In the genomic region with DNA sequence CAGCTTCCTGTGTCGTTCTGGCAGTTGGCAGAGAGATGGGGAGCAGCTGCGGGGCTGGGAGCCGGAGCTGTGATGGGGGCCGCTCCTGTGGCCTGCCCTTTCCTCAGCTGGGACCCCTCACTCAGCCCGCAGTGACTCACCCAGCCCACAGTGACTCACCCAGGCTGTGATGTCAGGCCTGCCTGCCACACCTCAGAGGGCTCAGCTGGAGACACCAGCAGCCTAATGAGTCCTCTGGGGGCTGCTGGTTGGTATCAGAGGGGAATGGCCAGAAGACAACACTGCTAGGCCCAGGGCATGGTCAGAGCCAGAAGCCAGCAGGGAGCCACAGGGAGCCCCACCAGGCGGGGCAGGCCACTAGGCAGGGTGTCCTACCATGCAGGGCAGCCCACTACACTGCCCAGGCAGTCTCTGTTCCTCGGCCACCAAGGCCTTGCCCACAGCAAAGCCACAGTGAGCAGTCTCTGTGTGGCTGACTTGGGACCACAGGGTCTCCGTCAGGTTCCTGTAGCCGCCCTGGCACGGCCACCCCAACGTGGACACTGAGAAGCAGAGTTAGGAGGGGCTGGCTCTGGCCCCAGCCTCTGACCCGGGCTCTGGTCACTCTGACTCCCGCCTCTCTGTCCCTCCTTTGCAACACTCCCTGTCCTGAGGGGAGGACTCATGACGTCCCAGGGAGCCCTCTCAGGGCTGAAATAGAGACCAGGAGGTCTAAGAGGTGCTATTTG, we compare ENCODE assay signal across 9 cellular contexts. TPM values are rescaled to one million over a fixed set of nuclear protein-coding genes. Genes with fewer than 3 reads are reported as not detected.
DNase-seq lines count a peak whose midpoint lies in the region; ATAC-seq and TF ChIP-seq lines count a peak whose summit lies in the region.
"Had no signal": no experiment of that assay in that cellular context is flagged by ENCODE, and none has a peak within 500 bp of the region (broad histone marks: within the 10 kb centered on the region; RNA-seq: fewer than 3 reads in every experiment).

No MANE protein-coding gene starts in this region.

- H3K4me1 ChIP-seq in esophagus squamous epithelium, result peaks cover 8 to 65% (median 39%) of the 10 kb centered on the region in 3 donors
- H3K4me1 ChIP-seq in smooth muscle cell (ENCODE audit: low read depth), result peaks cover 3% of the 10 kb centered on the region

- H3K36me3 ChIP-seq in KOPT-K1 (ENCODE audit: insufficient read depth, low read length) (no peaks in the 10 kb centered on the region), esophagus squamous epithelium (no peaks in the 10 kb centered on the region), smooth muscle cell (ENCODE audit: low read depth) (no peaks in the 10 kb centered on the region)

- H2AFZ ChIP-seq in smooth muscle cell (ENCODE audit: low read depth), result no peak overlapping the region

- no peak for TF ChIP-seq POLR2A in esophagus squamous epithelium (IDR thresholded peaks at IDR 0.05)

- ATAC-seq in GM19025 (IDR thresholded peaks at IDR 0.05; ENCODE audit: low read depth, unreplicated experiment), result peak; percentile 69

- H3K27ac ChIP-seq in KOPT-K1 (ENCODE audit: low read depth, low read length, poor library complexity, severe bottlenecking), result peak overlapping the region; percentile 99
- peak overlapping the region; percentile 6 to 79 (median 46) for H3K27ac ChIP-seq in esophagus squamous epithelium
- H3K27ac ChIP-seq in smooth muscle cell (ENCODE audit: low read depth), result peak overlapping the region; percentile 69

- H3K9me3 ChIP-seq in KOPT-K1 (ENCODE audit: insufficient read depth, low read length, poor library complexity, severe bottlenecking) (no peaks in the 10 kb centered on the region), esophagus squamous epithelium (no peaks in the 10 kb centered on the region), smooth muscle cell (replicated peaks; ENCODE audit: low read depth) (no peaks in the 10 kb centered on the region)

- H3K4me2 ChIP-seq in smooth muscle cell, result peak overlapping the region; percentile 54

- intact Hi-C loops in esophagus squamous epithelium (cut with DNase I), result no loop called here

- H3K79me2 ChIP-seq in smooth muscle cell (ENCODE audit: low read depth), result no peaks in the 10 kb centered on the region

- TF ChIP-seq CTCF in esophagus squamous epithelium (IDR thresholded peaks at IDR 0.05) (no peak), smooth muscle cell (IDR thresholded peaks at IDR 0.05; ENCODE audit: borderline replicate concordance, insufficient read depth, poor library complexity, severe bottlenecking) (no peak)

- peak; percentile 97 for DNase-seq in activated CD8-positive, alpha-beta memory T cell treated with anti-CD3 and anti-CD28 coated beads, Interleukin-2, amount 50 U/mL, for 4 hours
- DNase-seq in esophagus squamous epithelium (lab: John Stamatoyannopoulos, UW) (no peak), smooth muscle cell (lab: John Stamatoyannopoulos, UW; ENCODE audit: unreplicated experiment) (peak; percentile 36), NCI-H748 treated with DMSO at 0.1 percent for 48 hours (lab: John Stamatoyannopoulos, UW) (no peak), NCI-H146 (lab: John Stamatoyannopoulos, UW) (no peak), GM19238 (ENCODE audit: insufficient read length, low spot score) (no peak)

- no peaks in the 10 kb centered on the region for H3F3A ChIP-seq in smooth muscle cell (ENCODE audit: low read depth)

- H3K27me3 ChIP-seq in esophagus squamous epithelium (peaks cover 0 to 63% (median 0%) of the 10 kb centered on the region in 4 donors), smooth muscle cell (ENCODE audit: low read depth) (no peaks in the 10 kb centered on the region)

- H3K9ac ChIP-seq in smooth muscle cell (ENCODE audit: low read depth), result peak overlapping the region; percentile 64

- WGBS in esophagus squamous epithelium, 2 donors, result 40 to 50% methylated on average over 1 to 5 of the region's 14 CpGs
- WGBS in smooth muscle cell (ENCODE audit: low lambda C conversion rate), result 61% methylated on average over 13 of the region's 14 CpGs

- H4K20me1 ChIP-seq in smooth muscle cell (ENCODE audit: low read depth), result no peaks in the 10 kb centered on the region

- H3K4me3 ChIP-seq in esophagus squamous epithelium, result no peak overlapping the region
- H3K4me3 ChIP-seq in smooth muscle cell, result no peak overlapping the region

RNA-seq across cellular contexts. Expression of a gene that starts 4.3 kb away (rescaled TPM):
- under 1 TPM in 2 of 4 donors, not detected in 2; 0.19 to 0.95 TPM for total RNA-seq in esophagus squamous epithelium
- 0.40 TPM in 1 of 2 replicates, not detected in the other for total RNA-seq in smooth muscle cell
- 1.00 and 2.3 TPM in 2 replicates for polyA plus RNA-seq in smooth muscle cell
- total RNA-seq: NCI-H460 had no signal

RNA-seq across cellular contexts. Expression of a gene that starts 31.8 kb away (rescaled TPM):
- total RNA-seq in esophagus squamous epithelium, result under 1 TPM in 2 of 4 donors, not detected in 2; 0.04 to 0.19 TPM
- total RNA-seq in smooth muscle cell, result 0.04 and 0.22 TPM in 2 replicates
- polyA plus RNA-seq in smooth muscle cell, result 0.37 TPM in 1 of 2 replicates, not detected in the other
- total RNA-seq: NCI-H460 had no signal

RNA-seq across cellular contexts. Expression of a gene that starts 47.7 kb away (rescaled TPM):
- 10 to 100 TPM in 1 of 4 donors, 1 to 10 TPM in 2, under 1 TPM in 1; 0.61 to 27.7 (median 2.1) TPM for total RNA-seq in esophagus squamous epithelium
- 24.6 and 27.7 TPM in 2 replicates for total RNA-seq in smooth muscle cell
- 50.1 and 84.5 TPM in 2 replicates for polyA plus RNA-seq in smooth muscle cell
- total RNA-seq: NCI-H460 had no signal

Comparison
In these comparisons a context has a peak if more than half of its experiments do, and no peak if none do; other contexts are left out.
1. H3K27ac ChIP-seq: peak in every context shown above with its lines; median percentile 99 in KOPT-K1; 69 in smooth muscle cell; 46 in esophagus squamous epithelium.
2. DNase-seq: peak in activated CD8-positive, alpha-beta memory T cell treated with anti-CD3 and anti-CD28 coated beads, Interleukin-2, amount 50 U/mL, for 4 hours (single experiment) and smooth muscle cell (single experiment); none in esophagus squamous epithelium (single experiment), NCI-H748 treated with DMSO at 0.1 percent for 48 hours (single experiment), NCI-H146 (single experiment) and GM19238 (single experiment).